Comparison of ENCODE assay signal across 14 cellular contexts in the genomic region with DNA sequence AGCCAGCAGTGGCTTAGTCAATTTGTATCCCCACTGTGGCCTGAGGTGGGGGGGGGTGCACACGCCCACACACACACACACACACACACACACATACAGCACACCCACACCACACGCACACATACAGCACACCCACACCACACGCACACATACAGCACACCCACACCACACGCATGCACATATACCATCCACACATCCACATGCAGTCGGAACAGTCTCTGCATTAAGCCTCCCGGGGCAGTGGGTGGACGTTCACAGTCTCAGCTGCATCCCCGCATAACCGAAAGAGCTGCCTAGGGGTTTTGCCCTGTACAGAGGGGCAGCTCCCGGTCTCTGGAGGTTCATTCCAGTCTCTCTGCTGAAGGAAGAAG.
DNase-seq lines count a peak whose midpoint lies in the region; ATAC-seq lines count a peak whose summit lies in the region.
"Had no signal": no experiment of that assay in that cellular context is flagged by ENCODE, and none has a peak within 500 bp of the region (broad histone marks: within the 10 kb centered on the region; RNA-seq: fewer than 3 reads in every experiment).

No MANE protein-coding gene starts in this region.

- H2AFZ ChIP-seq in neuronal stem cell (ENCODE audit: low read length): peak overlapping the region; percentile 5

- DNase-seq in adipocyte (ENCODE audit: low read depth) (no peak), neuronal stem cell (ENCODE audit: low spot score) (no peak), NCI-H2029 (lab: John Stamatoyannopoulos, UW) (no peak), dermis blood vessel endothelial cell (no peak), SKM-1 treated with dmso at 0.1 percent for 144 hours (lab: John Stamatoyannopoulos, UW; ENCODE audit: unreplicated experiment) (no peak)
- DNase-seq: CD4-positive, CD25-positive, alpha-beta regulatory T cell; effector memory CD4-positive, alpha-beta T cell; gastrocnemius medialis; islet precursor cell; testis had no signal

- H3K14ac ChIP-seq in neuronal stem cell (ENCODE audit: low read length): no peak overlapping the region

- no peak overlapping the region for H4K8ac ChIP-seq in neuronal stem cell (ENCODE audit: low read depth, low read length)

- no peaks in the 10 kb centered on the region for H3K79me1 ChIP-seq in neuronal stem cell (ENCODE audit: low read depth, low read length)

- H3K9ac ChIP-seq in adipocyte (ENCODE audit: low read length) (peak overlapping the region; percentile 61), neuronal stem cell (ENCODE audit: low read depth, low read length, poor library complexity) (no peak overlapping the region)

- H3K4me3 ChIP-seq in adipocyte (ENCODE audit: low read length): no peak overlapping the region
- H3K4me3 ChIP-seq in neuronal stem cell (ENCODE audit: low read length in 2 of 2): no peak overlapping the region
- H3K4me3 ChIP-seq: gastrocnemius medialis, testis had no signal

- peaks cover 21% of the 10 kb centered on the region for H3K4me1 ChIP-seq in adipocyte (ENCODE audit: control insufficient read depth, insufficient read depth, low read length)
- peaks cover 15 to 25% of the 10 kb centered on the region in 2 donors for H3K4me1 ChIP-seq in neuronal stem cell (ENCODE audit: control insufficient read depth in 2 of 2, insufficient read depth in 1 of 2, low read depth in 1 of 2, low read length in 2 of 2)
- H3K4me1 ChIP-seq: gastrocnemius medialis had no signal

- ATAC-seq in GM18502 (IDR thresholded peaks at IDR 0.05; ENCODE audit: poor library complexity, unreplicated experiment) (peak; percentile 19), HG02798 (IDR thresholded peaks at IDR 0.05; ENCODE audit: poor library complexity, unreplicated experiment) (peak; percentile 1), HG02571 (IDR thresholded peaks at IDR 0.05; ENCODE audit: unreplicated experiment) (no peak)

- H4K91ac ChIP-seq in neuronal stem cell (ENCODE audit: low read depth, low read length, poor library complexity): no peak overlapping the region

- peaks cover 3% of the 10 kb centered on the region for H3K27me3 ChIP-seq in adipocyte (replicated peaks; ENCODE audit: control insufficient read depth, insufficient read depth, low read length)
- no peaks in the 10 kb centered on the region for H3K27me3 ChIP-seq in neuronal stem cell (ENCODE audit: control insufficient read depth in 3 of 3, insufficient read depth in 3 of 3, low read depth in 1 of 3, low read length in 3 of 3)
- H3K27me3 ChIP-seq: gastrocnemius medialis, testis had no signal

- H3K9me3 ChIP-seq in adipocyte (ENCODE audit: control insufficient read depth, low read length) (no peaks in the 10 kb centered on the region), neuronal stem cell (replicated peaks in 1 of 2; ENCODE audit: control insufficient read depth in 2 of 2, insufficient read depth in 1 of 2, low read depth in 1 of 2, low read length in 2 of 2) (no peaks in the 10 kb centered on the region)
- H3K9me3 ChIP-seq: gastrocnemius medialis, testis had no signal

- no CpG with 5 or more reads among the region's 10 CpGs for WGBS in neuronal stem cell (ENCODE audit: extremely low coverage in 2 of 2, insufficient read length in 2 of 2, insufficient replicate concordance in 1 of 2), 2 donors

- H3K36me3 ChIP-seq in adipocyte (ENCODE audit: control insufficient read depth, insufficient read depth, low read length, severe bottlenecking) (no peaks in the 10 kb centered on the region), neuronal stem cell (replicated peaks in 1 of 2; ENCODE audit: control insufficient read depth in 2 of 2, insufficient read depth in 2 of 2, low read length in 2 of 2) (no peaks in the 10 kb centered on the region)
- H3K36me3 ChIP-seq: gastrocnemius medialis had no signal

- no peak overlapping the region for H3K27ac ChIP-seq in neuronal stem cell (replicated peaks; ENCODE audit: low read length)
- H3K27ac ChIP-seq: gastrocnemius medialis, HL-60, testis had no signal

- H2BK120ac ChIP-seq in neuronal stem cell (ENCODE audit: low read depth, low read length): no peak overlapping the region

- no peak overlapping the region for H2AK5ac ChIP-seq in neuronal stem cell (ENCODE audit: low read depth, low read length)

- H3K4me2 ChIP-seq in neuronal stem cell (ENCODE audit: insufficient read depth, low read length, poor library complexity, severe bottlenecking): no peak overlapping the region

- H2BK12ac ChIP-seq in neuronal stem cell (ENCODE audit: low read length): no peak overlapping the region

- no peak overlapping the region for H3K23ac ChIP-seq in neuronal stem cell (ENCODE audit: low read depth, low read length, poor library complexity)

- H2BK5ac ChIP-seq in neuronal stem cell (ENCODE audit: low read length): no peak overlapping the region

- H2BK15ac ChIP-seq in neuronal stem cell (ENCODE audit: low read length): no peak overlapping the region

- H3K4ac ChIP-seq in neuronal stem cell (ENCODE audit: low read length): no peak overlapping the region

- peak overlapping the region; percentile 7 for H3K18ac ChIP-seq in neuronal stem cell (ENCODE audit: low read length)
